Comparison of ENCODE assay signal across 21 cellular contexts in the genomic region with DNA sequence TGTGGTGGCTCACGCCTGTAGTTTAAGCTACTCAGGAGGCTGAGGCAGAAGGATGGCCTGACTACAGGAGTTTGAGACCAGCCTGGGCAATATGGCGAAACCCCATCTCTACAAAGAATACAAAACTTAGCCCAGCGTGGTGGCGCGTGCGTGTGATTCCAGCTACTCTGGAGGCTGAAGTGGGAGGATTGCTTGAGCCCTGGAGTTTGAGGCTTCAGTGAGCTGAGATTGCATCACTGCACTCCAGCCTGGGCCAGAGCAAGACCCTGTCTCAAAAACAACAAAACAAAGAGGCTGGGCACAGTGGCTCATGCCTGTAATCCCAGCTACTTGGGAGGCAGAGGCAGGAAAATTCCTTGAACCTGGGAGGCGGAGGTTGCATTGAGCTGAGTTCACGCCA. TPM values are rescaled to one million over a fixed set of nuclear protein-coding genes. Genes with fewer than 3 reads are reported as not detected.
"Had no signal": no experiment of that assay in that cellular context is flagged by ENCODE, and none has a peak within 500 bp of the region (broad histone marks: within the 10 kb centered on the region; RNA-seq: fewer than 3 reads in every experiment).

No MANE protein-coding gene starts in this region.

- H3K27ac ChIP-seq: esophagus squamous epithelium, prostate gland, right atrium auricular region had no signal

- ATAC-seq: activated CD4-positive, alpha-beta T cell treated with anti-CD3 and anti-CD28 coated beads for 36 hours; activated T-helper 17 cell treated with anti-CD3 and anti-CD28 coated beads, Interleukin-2, amount 50 U/mL, for 72 hours; left lobe of liver; stimulated activated naive CD8-positive, alpha-beta T cell treated with anti-CD3 and anti-CD28 coated beads, Interleukin-15, amount 100 ng/mL, for 72 hours had no signal

- H3K4me3 Mint-ChIP-seq: activated CD4-positive, alpha-beta T cell treated with anti-CD3 and anti-CD28 coated beads for 36 hours; activated naive CD8-positive, alpha-beta T cell treated with anti-CD3 and anti-CD28 coated beads for 36 hours; activated T-helper 17 cell treated with anti-CD3 and anti-CD28 coated beads, Interleukin-2, amount 50 U/mL, for 72 hours; mesothelial cell of epicardium; nephron progenitor cell; stimulated activated naive CD8-positive, alpha-beta T cell treated with anti-CD3 and anti-CD28 coated beads, Interleukin-15, amount 100 ng/mL, for 72 hours had no signal

- H3K9me3 Mint-ChIP-seq: activated naive CD8-positive, alpha-beta T cell treated with anti-CD3 and anti-CD28 coated beads for 36 hours; activated T-helper 17 cell treated with anti-CD3 and anti-CD28 coated beads, Interleukin-2, amount 50 U/mL, for 72 hours; mesothelial cell of epicardium; stimulated activated naive CD8-positive, alpha-beta T cell treated with anti-CD3 and anti-CD28 coated beads, Interleukin-15, amount 100 ng/mL, for 72 hours had no signal

- DNase-seq: activated CD4-positive, alpha-beta T cell treated with anti-CD3 and anti-CD28 coated beads for 36 hours; activated CD4-positive, alpha-beta T cell treated with anti-CD3 and anti-CD28 coated beads, Interleukin-2, amount 50 U/mL, for 48 hours; activated naive CD4-positive, alpha-beta T cell; activated naive CD8-positive, alpha-beta T cell treated with anti-CD3 and anti-CD28 coated beads for 36 hours; amniotic stem cell; dermis blood vessel endothelial cell; effector memory CD4-positive, alpha-beta T cell; esophagus squamous epithelium; nephron progenitor cell; stimulated activated CD4-positive, alpha-beta T cell treated with anti-CD3 and anti-CD28 coated beads, Interleukin-2, amount 100 ng/mL, for 24 hours; stimulated activated naive CD8-positive, alpha-beta T cell treated with anti-CD3 and anti-CD28 coated beads, Interleukin-15, amount 100 ng/mL, for 72 hours; trophoblast cell had no signal

- H3K9me3 ChIP-seq: esophagus squamous epithelium, prostate gland, right atrium auricular region had no signal

- H3K36me3 ChIP-seq: esophagus squamous epithelium, prostate gland, right atrium auricular region had no signal

- H3K27me3 Mint-ChIP-seq: activated CD4-positive, alpha-beta T cell treated with anti-CD3 and anti-CD28 coated beads for 36 hours; activated naive CD8-positive, alpha-beta T cell treated with anti-CD3 and anti-CD28 coated beads for 36 hours; activated T-helper 17 cell treated with anti-CD3 and anti-CD28 coated beads, Interleukin-2, amount 50 U/mL, for 72 hours; stimulated activated naive CD8-positive, alpha-beta T cell treated with anti-CD3 and anti-CD28 coated beads, Interleukin-15, amount 100 ng/mL, for 72 hours had no signal

- H3K4me3 ChIP-seq: esophagus squamous epithelium, prostate gland, right atrium auricular region had no signal

- H3K27ac Mint-ChIP-seq: activated CD4-positive, alpha-beta T cell treated with anti-CD3 and anti-CD28 coated beads for 36 hours; activated naive CD8-positive, alpha-beta T cell treated with anti-CD3 and anti-CD28 coated beads for 36 hours; activated T-helper 17 cell treated with anti-CD3 and anti-CD28 coated beads, Interleukin-2, amount 50 U/mL, for 72 hours; mesothelial cell of epicardium; nephron progenitor cell had no signal

- FAIRE-seq: islet of Langerhans, TTC549 had no signal

- H3K36me3 Mint-ChIP-seq: activated naive CD8-positive, alpha-beta T cell treated with anti-CD3 and anti-CD28 coated beads for 36 hours had no signal

- H3K27me3 ChIP-seq: esophagus squamous epithelium, right atrium auricular region had no signal

RNA-seq across cellular contexts. Expression of a gene that starts 36.9 kb away (rescaled TPM):
- total RNA-seq: dermis blood vessel endothelial cell, osteoblast, temporal lobe had no signal
